Comparison of ENCODE assay signal across 8 cellular contexts in the genomic region with DNA sequence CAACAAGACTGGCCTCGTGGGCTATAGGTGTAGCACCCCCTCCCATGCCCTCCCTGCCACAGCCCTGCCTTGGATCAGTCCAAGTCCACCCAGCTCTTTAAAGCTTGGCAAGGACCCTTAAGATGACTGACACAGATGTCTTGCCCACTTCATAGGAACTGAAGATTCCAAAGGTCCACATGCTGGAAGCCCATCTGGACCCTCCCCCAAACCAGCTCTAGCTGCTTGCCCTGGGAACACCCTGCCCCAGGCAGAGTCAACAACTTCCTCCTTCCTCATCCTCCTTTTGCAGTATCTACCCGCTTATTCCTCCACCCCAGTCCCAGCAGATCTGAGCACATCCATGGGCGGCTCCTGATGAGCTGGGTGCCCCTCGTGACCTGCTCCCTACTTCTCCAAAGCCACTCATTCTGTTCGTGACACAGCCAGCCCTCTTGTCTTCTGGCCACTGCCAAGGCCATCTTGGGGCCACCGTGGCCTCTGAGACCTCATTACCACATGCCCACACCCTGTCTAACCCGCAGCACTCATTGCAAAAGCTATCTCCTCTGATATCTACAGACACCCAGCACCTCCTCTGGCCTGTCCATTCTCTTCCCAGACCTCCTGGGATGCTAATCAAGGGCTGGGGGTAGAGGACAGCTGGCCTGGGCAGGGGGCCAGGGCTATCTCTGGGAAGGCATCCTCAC. TPM values are rescaled to one million over a fixed set of nuclear protein-coding genes. Genes with fewer than 3 reads are reported as not detected.
DNase-seq lines count a peak whose midpoint lies in the region; ATAC-seq and TF ChIP-seq lines count a peak whose summit lies in the region.

No MANE protein-coding gene starts in this region.

- ATAC-seq in HG02884 (IDR thresholded peaks at IDR 0.05; ENCODE audit: unreplicated experiment) = no peak

- H3K27me3 Mint-ChIP-seq in activated T-cell treated with anti-CD3 and anti-CD28 coated beads, Interleukin-2, amount 50 U/mL, for 24 hours = no peaks in the 10 kb centered on the region

- H3K36me3 Mint-ChIP-seq in activated T-cell treated with anti-CD3 and anti-CD28 coated beads, Interleukin-2, amount 50 U/mL, for 24 hours (ENCODE audit: low read depth) = peaks cover 2% of the 10 kb centered on the region

- no peak for TF ChIP-seq CTCF in esophagus squamous epithelium (IDR thresholded peaks at IDR 0.05)

- no peaks in the 10 kb centered on the region for H3K9me3 ChIP-seq in esophagus squamous epithelium
- H3K9me3 ChIP-seq in skeletal muscle tissue (ENCODE audit: control insufficient read depth in 3 of 3, low read length in 3 of 3) = no peaks in the 10 kb centered on the region

- DNase-seq in H7 (peak; percentile 28), RPMI7951 (ENCODE audit: low read depth) (peak; percentile 91), esophagus squamous epithelium (lab: John Stamatoyannopoulos, UW) (no peak), LoVo (ENCODE audit: low spot score) (no peak)
- DNase-seq in central memory CD4-positive, alpha-beta T cell = no peak
- DNase-seq in activated T-cell treated with anti-CD3 and anti-CD28 coated beads, Interleukin-2, amount 50 U/mL, for 24 hours = no peak

- TF ChIP-seq POLR2A in esophagus squamous epithelium (IDR thresholded peaks at IDR 0.05) = no peak

- no peak overlapping the region for H3K27ac Mint-ChIP-seq in activated T-cell treated with anti-CD3 and anti-CD28 coated beads, Interleukin-2, amount 50 U/mL, for 24 hours

- WGBS in esophagus squamous epithelium, 2 donors = 33 to 37% methylated on average over 6 of the region's 7 CpGs

- H3K27ac ChIP-seq in esophagus squamous epithelium (peak overlapping the region; percentile 25 to 85 (median 77)), skeletal muscle tissue (ENCODE audit: low read depth, low read length) (peak overlapping the region; percentile 84)

- intact Hi-C loops in esophagus squamous epithelium (cut with DNase I) = no loop called here

- H3K4me3 ChIP-seq in H7 (ENCODE audit: insufficient read depth, low read depth, low read length) = no peak overlapping the region
- H3K4me3 ChIP-seq in esophagus squamous epithelium = no peak overlapping the region
- no peak overlapping the region for H3K4me3 ChIP-seq in skeletal muscle tissue (ENCODE audit: low read length in 3 of 3)

- H3K4me1 ChIP-seq in esophagus squamous epithelium = peaks cover 20 to 79% (median 45%) of the 10 kb centered on the region in 3 donors
- H3K4me1 ChIP-seq in skeletal muscle tissue (ENCODE audit: control insufficient read depth in 3 of 3, insufficient read depth in 3 of 3, low read length in 3 of 3) = peaks cover 47 to 61% (median 55%) of the 10 kb centered on the region in 3 donors

- H3K9ac ChIP-seq in skeletal muscle tissue (ENCODE audit: low read depth in 1 of 3, low read length in 3 of 3) = peak overlapping the region in 1 of 3 donors; percentile 83

- peaks cover 18% of the 10 kb centered on the region for H3K4me1 Mint-ChIP-seq in activated T-cell treated with anti-CD3 and anti-CD28 coated beads, Interleukin-2, amount 50 U/mL, for 24 hours (ENCODE audit: low read depth)

- H3K27me3 ChIP-seq in H7 (ENCODE audit: control insufficient read depth, insufficient read depth, low read length) (no peaks in the 10 kb centered on the region), esophagus squamous epithelium (no peaks in the 10 kb centered on the region), skeletal muscle tissue (ENCODE audit: control insufficient read depth in 3 of 3, insufficient read depth in 3 of 3, low read length in 3 of 3) (no peaks in the 10 kb centered on the region)

- H3K36me3 ChIP-seq in H7 (replicated peaks; ENCODE audit: control insufficient read depth, insufficient read depth, low read length) (no peaks in the 10 kb centered on the region; the same call in 1 of the 2 replicates), esophagus squamous epithelium (peaks cover 0 to 9% (median 0%) of the 10 kb centered on the region in 3 donors), skeletal muscle tissue (ENCODE audit: control insufficient read depth in 3 of 3, insufficient read depth in 3 of 3, low read length in 3 of 3) (no peaks in the 10 kb centered on the region)

- H3K9me3 Mint-ChIP-seq in activated T-cell treated with anti-CD3 and anti-CD28 coated beads, Interleukin-2, amount 50 U/mL, for 24 hours = no peaks in the 10 kb centered on the region

- H3K4me3 Mint-ChIP-seq in activated T-cell treated with anti-CD3 and anti-CD28 coated beads, Interleukin-2, amount 50 U/mL, for 24 hours = no peak overlapping the region

RNA-seq across cellular contexts. Expression of a gene that starts 2.0 kb away (rescaled TPM):
- 11.4 and 22.0 TPM in 2 replicates for total RNA-seq in H7 (2014; rRNA removed; shearing (Covaris generic))
- total RNA-seq in RPMI7951 (2014; rRNA removed; shearing (Covaris generic)) = 41.2 and 56.9 TPM in 2 replicates
- total RNA-seq in esophagus squamous epithelium (10 to 100 TPM in 1 of 4 donors, 1 to 10 TPM in 3; 6.7 to 10.2 (median 8.0) TPM), skeletal muscle tissue (8.4 TPM)

RNA-seq across cellular contexts. Expression of a gene that starts 5.0 kb away (rescaled TPM):
- 0.15 and 0.69 TPM in 2 replicates for total RNA-seq in H7 (2014; rRNA removed; shearing (Covaris generic))
- total RNA-seq in RPMI7951 (2014; rRNA removed; shearing (Covaris generic)) = 4.3 and 7.2 TPM in 2 replicates
- total RNA-seq in esophagus squamous epithelium (1 to 10 TPM; 2.6 to 5.3 (median 3.4) TPM), skeletal muscle tissue (not detected)

RNA-seq across cellular contexts. Expression of a gene that starts 36.5 kb away (rescaled TPM):
- 19.4 and 29.4 TPM in 2 replicates for total RNA-seq in H7 (2014; rRNA removed; shearing (Covaris generic))
- 110 and 141 TPM in 2 replicates for total RNA-seq in RPMI7951 (2014; rRNA removed; shearing (Covaris generic))
- total RNA-seq in esophagus squamous epithelium = 100 to 1,000 TPM in 1 of 4 donors, 10 to 100 TPM in 3; 52.8 to 125 (median 69.0) TPM
- 2.1 TPM for total RNA-seq in skeletal muscle tissue

RNA-seq across cellular contexts. Expression of a gene that starts 50.9 kb away (rescaled TPM):
- 492 and 610 TPM in 2 replicates for total RNA-seq in H7 (2014; rRNA removed; shearing (Covaris generic))
- total RNA-seq in RPMI7951 (2014; rRNA removed; shearing (Covaris generic)) = 393 and 540 TPM in 2 replicates
- total RNA-seq in esophagus squamous epithelium (100 to 1,000 TPM; 213 to 471 (median 356) TPM), skeletal muscle tissue (182 TPM)

RNA-seq across cellular contexts. Expression of a gene that starts 54.6 kb away (rescaled TPM):
- total RNA-seq in H7 (2014; rRNA removed; shearing (Covaris generic)) = 195 and 200 TPM in 2 replicates
- 206 and 217 TPM in 2 replicates for total RNA-seq in RPMI7951 (2014; rRNA removed; shearing (Covaris generic))
- total RNA-seq in esophagus squamous epithelium = 100 to 1,000 TPM in 2 of 4 donors, 10 to 100 TPM in 2; 71.8 to 138 (median 115) TPM
- total RNA-seq in skeletal muscle tissue = 32.4 TPM

Comparison
In these comparisons a context has a peak if more than half of its experiments do, and no peak if none do; other contexts are left out.
1. DNase-seq: peak in H7 (single experiment) and RPMI7951 (single experiment); none in esophagus squamous epithelium (single experiment), LoVo (single experiment), central memory CD4-positive, alpha-beta T cell (single experiment) and activated T-cell treated with anti-CD3 and anti-CD28 coated beads, Interleukin-2, amount 50 U/mL, for 24 hours (single experiment).